ENCODE assay signal across 15 cellular contexts in the genomic region with DNA sequence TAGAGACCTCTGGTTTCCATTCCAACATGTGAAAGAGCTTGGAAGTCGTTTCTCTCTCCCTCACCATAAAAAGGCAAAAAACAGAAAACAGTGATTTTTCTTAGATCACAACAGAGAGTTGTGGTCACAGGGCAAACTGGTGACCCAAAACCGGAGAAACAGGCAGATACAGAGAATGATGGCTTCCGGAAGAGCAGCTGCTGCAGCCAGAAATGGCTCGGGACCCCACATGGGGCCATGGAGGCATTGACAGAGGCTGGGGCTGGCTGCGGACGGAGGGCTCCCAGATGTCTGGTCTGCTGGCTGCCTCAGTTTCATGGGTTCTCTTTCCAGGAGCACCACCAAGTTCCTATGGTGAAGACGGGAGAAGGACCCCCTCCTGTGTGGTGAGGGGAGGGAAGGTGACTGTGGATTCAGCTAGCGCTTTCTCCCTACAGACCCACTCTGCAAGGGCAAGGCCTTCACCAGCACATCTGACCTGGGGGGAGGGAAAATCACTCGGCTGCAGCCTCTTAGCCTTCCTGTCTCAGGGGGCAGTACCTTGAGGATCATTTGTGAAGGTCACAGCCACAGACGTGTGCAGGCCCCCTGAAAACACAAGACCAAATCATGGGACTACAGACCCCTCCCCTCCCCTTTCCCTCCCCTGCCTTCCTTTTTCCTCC.
DNase-seq lines count a peak whose midpoint lies in the region; ATAC-seq and TF ChIP-seq lines count a peak whose summit lies in the region.
"Had no signal": no experiment of that assay in that cellular context is flagged by ENCODE, and none has a peak within 500 bp of the region (broad histone marks: within the 10 kb centered on the region; RNA-seq: fewer than 3 reads in every experiment).

No MANE protein-coding gene starts in this region.

- no peak overlapping the region for H3K4me3 Mint-ChIP-seq in activated CD8-positive, alpha-beta memory T cell treated with anti-CD3 and anti-CD28 coated beads, Interleukin-2, amount 10 ng/mL, durations not matched to agents 7 days and 5 days
- H3K4me3 Mint-ChIP-seq in nephron progenitor cell, result no peak overlapping the region
- H3K4me3 Mint-ChIP-seq: CD14-positive monocyte; CD8-positive, alpha-beta T cell; IgD-negative memory B cell had no signal

- peaks cover 2% of the 10 kb centered on the region for H3K36me3 Mint-ChIP-seq in activated CD8-positive, alpha-beta memory T cell treated with anti-CD3 and anti-CD28 coated beads, Interleukin-2, amount 10 ng/mL, durations not matched to agents 7 days and 5 days
- H3K36me3 Mint-ChIP-seq in nephron progenitor cell (ENCODE audit: low read depth), result peaks cover 23% of the 10 kb centered on the region

- H3K4me1 ChIP-seq in colonic mucosa, result no peaks in the 10 kb centered on the region

- peaks cover 10% of the 10 kb centered on the region for H3K4me1 Mint-ChIP-seq in activated CD8-positive, alpha-beta memory T cell treated with anti-CD3 and anti-CD28 coated beads, Interleukin-2, amount 10 ng/mL, durations not matched to agents 7 days and 5 days
- H3K4me1 Mint-ChIP-seq in nephron progenitor cell, result peaks cover 11% of the 10 kb centered on the region
- H3K4me1 Mint-ChIP-seq: CD14-positive monocyte had no signal

- no peak overlapping the region for H3K27ac ChIP-seq in colonic mucosa

- no peak overlapping the region for H3K9ac ChIP-seq in colonic mucosa (ENCODE audit: low read depth in 2 of 2, low read length in 2 of 2)

- H3K27ac Mint-ChIP-seq in activated CD8-positive, alpha-beta memory T cell treated with anti-CD3 and anti-CD28 coated beads, Interleukin-2, amount 10 ng/mL, durations not matched to agents 7 days and 5 days, result no peak overlapping the region
- H3K27ac Mint-ChIP-seq in nephron progenitor cell, result no peak overlapping the region
- H3K27ac Mint-ChIP-seq: CD14-positive monocyte; CD8-positive, alpha-beta T cell; IgD-negative memory B cell had no signal

- peaks cover 3% of the 10 kb centered on the region for H3K9me3 Mint-ChIP-seq in activated CD8-positive, alpha-beta memory T cell treated with anti-CD3 and anti-CD28 coated beads, Interleukin-2, amount 10 ng/mL, durations not matched to agents 7 days and 5 days (ENCODE audit: low read depth)
- peaks cover 32% of the 10 kb centered on the region for H3K9me3 Mint-ChIP-seq in nephron progenitor cell

- CTCF ChIA-PET in activated CD8-positive, alpha-beta memory T cell treated with anti-CD3 and anti-CD28 coated beads, Interleukin-2, amount 10 ng/mL, durations not matched to agents 7 days and 5 days (lab: Charles Lee), result no interaction called here

- no peak overlapping the region for H3K4me3 ChIP-seq in colonic mucosa

- no peaks in the 10 kb centered on the region for H3K9me3 ChIP-seq in colonic mucosa

- H3K27me3 Mint-ChIP-seq in activated CD8-positive, alpha-beta memory T cell treated with anti-CD3 and anti-CD28 coated beads, Interleukin-2, amount 10 ng/mL, durations not matched to agents 7 days and 5 days, result peaks cover 32% of the 10 kb centered on the region
- peaks cover 13% of the 10 kb centered on the region for H3K27me3 Mint-ChIP-seq in nephron progenitor cell (ENCODE audit: low read depth, poor library complexity)

- intact Hi-C loops in colonic mucosa (cut with DNase I), result no loop called here
- intact Hi-C loops in posterior vena cava (cut with DNase I), result no loop called here

- no peak for TF ChIP-seq CTCF in colonic mucosa (IDR thresholded peaks at IDR 0.05)
- TF ChIP-seq CTCF in nephron progenitor cell (IDR thresholded peaks at IDR 0.05), result no peak

- H3K36me3 ChIP-seq in colonic mucosa, result no peaks in the 10 kb centered on the region

- H3K27me3 ChIP-seq in colonic mucosa, result no peaks in the 10 kb centered on the region

- DNase-seq in activated CD8-positive, alpha-beta memory T cell treated with anti-CD3 and anti-CD28 coated beads, Interleukin-2, amount 50 U/mL, for 48 hours, result peak; percentile 28
- no peak for DNase-seq in activated CD8-positive, alpha-beta memory T cell treated with anti-CD3 and anti-CD28 coated beads, Interleukin-2, amount 10 ng/mL, durations not matched to agents 7 days and 5 days
- DNase-seq in colonic mucosa (peak; percentile 5), posterior vena cava (ENCODE audit: low spot score) (peak; percentile 52), nephron progenitor cell (no peak), HT-29 (ENCODE audit: low spot score) (no peak)
- DNase-seq: ACHN; CD8-positive, alpha-beta T cell; COR-L47; DND-41; GF-D8; KG1 had no signal

- no peak for ATAC-seq in activated CD8-positive, alpha-beta memory T cell treated with anti-CD3 and anti-CD28 coated beads, Interleukin-2, amount 10 ng/mL, durations not matched to agents 7 days and 5 days
- ATAC-seq in GM21447 (IDR thresholded peaks at IDR 0.05; ENCODE audit: unreplicated experiment), result no peak
- ATAC-seq: CD8-positive, alpha-beta T cell had no signal

Comparison
In these comparisons a context has a peak if more than half of its experiments do, and no peak if none do; other contexts are left out.
1. DNase-seq: peak in activated CD8-positive, alpha-beta memory T cell treated with anti-CD3 and anti-CD28 coated beads, Interleukin-2, amount 50 U/mL, for 48 hours (single experiment), colonic mucosa (single experiment) and posterior vena cava (single experiment); none in activated CD8-positive, alpha-beta memory T cell treated with anti-CD3 and anti-CD28 coated beads, Interleukin-2, amount 10 ng/mL, durations not matched to agents 7 days and 5 days (single experiment), nephron progenitor cell (single experiment) and HT-29 (single experiment).